ENCODE assay signal across 1 cellular context in the genomic region with DNA sequence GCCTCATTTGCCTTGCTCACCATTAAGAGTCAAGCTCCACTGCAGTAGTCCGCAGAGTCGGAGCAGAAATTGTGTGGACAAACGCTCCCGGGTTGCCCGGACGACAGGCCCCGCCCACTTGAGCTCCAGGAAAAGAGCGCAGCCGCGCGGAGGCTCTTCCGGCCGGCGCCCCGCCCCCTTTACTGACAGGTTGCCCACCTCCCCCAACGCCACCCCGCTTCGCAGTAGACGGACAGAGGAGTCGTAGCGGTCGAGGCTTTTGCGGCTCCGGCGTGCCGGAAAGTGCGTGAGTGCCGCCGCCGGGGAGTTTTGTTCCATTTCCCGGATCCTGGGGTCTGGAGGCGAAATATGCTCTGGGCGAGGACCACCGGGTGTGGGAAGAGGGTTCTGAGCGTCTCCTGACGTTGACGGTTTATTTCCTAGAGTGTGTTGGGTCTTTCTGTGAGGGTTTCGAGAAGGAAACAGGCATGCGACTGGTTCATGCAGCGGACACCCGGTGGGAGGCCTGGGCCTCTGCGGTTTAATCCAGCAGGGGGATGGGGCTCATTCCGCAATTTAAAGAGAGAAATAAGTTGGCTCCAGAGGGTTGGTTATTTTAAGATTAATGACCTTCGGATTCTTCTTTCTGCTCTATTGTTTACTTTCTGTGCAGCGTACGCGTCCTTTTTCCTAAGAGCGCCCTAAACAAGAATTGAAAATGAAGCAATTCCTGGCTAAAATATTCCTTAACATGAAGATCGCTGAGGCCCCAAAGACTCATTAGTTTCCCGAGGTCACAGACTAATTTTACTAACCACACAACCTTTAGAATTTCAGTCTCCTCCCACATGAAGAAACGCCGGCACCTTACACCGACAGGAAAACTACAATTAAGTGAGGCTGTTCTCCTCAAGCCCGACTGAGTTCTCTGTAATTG.
TF ChIP-seq lines count a peak whose summit lies in the region.

A gene with protein sequence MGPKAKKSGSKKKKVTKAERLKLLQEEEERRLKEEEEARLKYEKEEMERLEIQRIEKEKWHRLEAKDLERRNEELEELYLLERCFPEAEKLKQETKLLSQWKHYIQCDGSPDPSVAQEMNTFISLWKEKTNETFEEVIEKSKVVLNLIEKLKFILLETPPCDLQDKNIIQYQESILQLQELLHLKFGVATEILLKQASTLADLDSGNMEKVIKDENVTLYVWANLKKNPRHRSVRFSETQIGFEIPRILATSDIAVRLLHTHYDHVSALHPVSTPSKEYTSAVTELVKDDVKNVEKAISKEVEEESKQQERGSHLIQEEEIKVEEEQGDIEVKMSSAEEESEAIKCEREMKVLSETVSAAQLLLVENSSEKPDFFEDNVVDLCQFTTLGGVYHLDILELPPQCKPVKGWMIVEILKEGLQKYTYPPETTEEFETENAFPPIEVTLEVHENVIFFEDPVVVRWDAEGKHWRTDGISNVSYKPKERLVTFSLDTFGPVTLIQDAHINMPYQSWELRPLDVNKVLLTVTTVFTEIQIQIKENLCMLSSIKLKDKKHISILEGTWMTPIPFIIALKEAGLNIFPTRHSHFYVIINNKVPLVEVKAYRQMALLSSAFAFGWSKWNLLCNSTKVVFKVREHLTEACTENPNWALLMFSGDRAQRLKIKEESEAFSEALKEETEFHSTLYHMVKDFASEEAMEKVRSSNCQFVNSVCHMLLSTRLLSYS (minus strand): TSS at position 105 of the 916 bp plus-strand sequence. CDS start 82 bp downstream, at position 23.
A gene with protein sequence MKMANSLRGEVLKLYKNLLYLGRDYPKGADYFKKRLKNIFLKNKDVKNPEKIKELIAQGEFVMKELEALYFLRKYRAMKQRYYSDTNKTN (plus strand): TSS at position 182 of the 916 bp plus-strand sequence. CDS start 8,720 bp downstream, outside the sequence.

TF ChIP-seq in HepG2, 621 proteins besides CTCF, POLR2A, EP300 and RAD21 (continued from another document and continues in another):
- TF ChIP-seq, protein P1, sequence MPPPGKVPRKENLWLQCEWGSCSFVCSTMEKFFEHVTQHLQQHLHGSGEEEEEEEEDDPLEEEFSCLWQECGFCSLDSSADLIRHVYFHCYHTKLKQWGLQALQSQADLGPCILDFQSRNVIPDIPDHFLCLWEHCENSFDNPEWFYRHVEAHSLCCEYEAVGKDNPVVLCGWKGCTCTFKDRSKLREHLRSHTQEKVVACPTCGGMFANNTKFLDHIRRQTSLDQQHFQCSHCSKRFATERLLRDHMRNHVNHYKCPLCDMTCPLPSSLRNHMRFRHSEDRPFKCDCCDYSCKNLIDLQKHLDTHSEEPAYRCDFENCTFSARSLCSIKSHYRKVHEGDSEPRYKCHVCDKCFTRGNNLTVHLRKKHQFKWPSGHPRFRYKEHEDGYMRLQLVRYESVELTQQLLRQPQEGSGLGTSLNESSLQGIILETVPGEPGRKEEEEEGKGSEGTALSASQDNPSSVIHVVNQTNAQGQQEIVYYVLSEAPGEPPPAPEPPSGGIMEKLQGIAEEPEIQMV (CRISPR knock-in tag; IDR thresholded peaks at IDR 0.05; ENCODE audit: low read depth), result no peak
- TF ChIP-seq FOXC1 (CRISPR knock-in tag; IDR thresholded peaks at IDR 0.05; ENCODE audit: borderline replicate concordance), result peak; percentile 29; the same call in 1 of the 2 replicates
- TF ChIP-seq, protein P2, sequence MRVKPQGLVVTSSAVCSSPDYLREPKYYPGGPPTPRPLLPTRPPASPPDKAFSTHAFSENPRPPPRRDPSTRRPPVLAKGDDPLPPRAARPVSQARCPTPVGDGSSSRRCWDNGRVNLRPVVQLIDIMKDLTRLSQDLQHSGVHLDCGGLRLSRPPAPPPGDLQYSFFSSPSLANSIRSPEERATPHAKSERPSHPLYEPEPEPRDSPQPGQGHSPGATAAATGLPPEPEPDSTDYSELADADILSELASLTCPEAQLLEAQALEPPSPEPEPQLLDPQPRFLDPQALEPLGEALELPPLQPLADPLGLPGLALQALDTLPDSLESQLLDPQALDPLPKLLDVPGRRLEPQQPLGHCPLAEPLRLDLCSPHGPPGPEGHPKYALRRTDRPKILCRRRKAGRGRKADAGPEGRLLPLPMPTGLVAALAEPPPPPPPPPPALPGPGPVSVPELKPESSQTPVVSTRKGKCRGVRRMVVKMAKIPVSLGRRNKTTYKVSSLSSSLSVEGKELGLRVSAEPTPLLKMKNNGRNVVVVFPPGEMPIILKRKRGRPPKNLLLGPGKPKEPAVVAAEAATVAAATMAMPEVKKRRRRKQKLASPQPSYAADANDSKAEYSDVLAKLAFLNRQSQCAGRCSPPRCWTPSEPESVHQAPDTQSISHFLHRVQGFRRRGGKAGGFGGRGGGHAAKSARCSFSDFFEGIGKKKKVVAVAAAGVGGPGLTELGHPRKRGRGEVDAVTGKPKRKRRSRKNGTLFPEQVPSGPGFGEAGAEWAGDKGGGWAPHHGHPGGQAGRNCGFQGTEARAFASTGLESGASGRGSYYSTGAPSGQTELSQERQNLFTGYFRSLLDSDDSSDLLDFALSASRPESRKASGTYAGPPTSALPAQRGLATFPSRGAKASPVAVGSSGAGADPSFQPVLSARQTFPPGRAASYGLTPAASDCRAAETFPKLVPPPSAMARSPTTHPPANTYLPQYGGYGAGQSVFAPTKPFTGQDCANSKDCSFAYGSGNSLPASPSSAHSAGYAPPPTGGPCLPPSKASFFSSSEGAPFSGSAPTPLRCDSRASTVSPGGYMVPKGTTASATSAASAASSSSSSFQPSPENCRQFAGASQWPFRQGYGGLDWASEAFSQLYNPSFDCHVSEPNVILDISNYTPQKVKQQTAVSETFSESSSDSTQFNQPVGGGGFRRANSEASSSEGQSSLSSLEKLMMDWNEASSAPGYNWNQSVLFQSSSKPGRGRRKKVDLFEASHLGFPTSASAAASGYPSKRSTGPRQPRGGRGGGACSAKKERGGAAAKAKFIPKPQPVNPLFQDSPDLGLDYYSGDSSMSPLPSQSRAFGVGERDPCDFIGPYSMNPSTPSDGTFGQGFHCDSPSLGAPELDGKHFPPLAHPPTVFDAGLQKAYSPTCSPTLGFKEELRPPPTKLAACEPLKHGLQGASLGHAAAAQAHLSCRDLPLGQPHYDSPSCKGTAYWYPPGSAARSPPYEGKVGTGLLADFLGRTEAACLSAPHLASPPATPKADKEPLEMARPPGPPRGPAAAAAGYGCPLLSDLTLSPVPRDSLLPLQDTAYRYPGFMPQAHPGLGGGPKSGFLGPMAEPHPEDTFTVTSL (CRISPR knock-in tag; IDR thresholded peaks at IDR 0.05; ENCODE audit: borderline replicate concordance), result no peak
- TF ChIP-seq ZNF101 (CRISPR knock-in tag; IDR thresholded peaks at IDR 0.05; ENCODE audit: borderline replicate concordance, low read depth), result no peak
- TF ChIP-seq, protein P3, sequence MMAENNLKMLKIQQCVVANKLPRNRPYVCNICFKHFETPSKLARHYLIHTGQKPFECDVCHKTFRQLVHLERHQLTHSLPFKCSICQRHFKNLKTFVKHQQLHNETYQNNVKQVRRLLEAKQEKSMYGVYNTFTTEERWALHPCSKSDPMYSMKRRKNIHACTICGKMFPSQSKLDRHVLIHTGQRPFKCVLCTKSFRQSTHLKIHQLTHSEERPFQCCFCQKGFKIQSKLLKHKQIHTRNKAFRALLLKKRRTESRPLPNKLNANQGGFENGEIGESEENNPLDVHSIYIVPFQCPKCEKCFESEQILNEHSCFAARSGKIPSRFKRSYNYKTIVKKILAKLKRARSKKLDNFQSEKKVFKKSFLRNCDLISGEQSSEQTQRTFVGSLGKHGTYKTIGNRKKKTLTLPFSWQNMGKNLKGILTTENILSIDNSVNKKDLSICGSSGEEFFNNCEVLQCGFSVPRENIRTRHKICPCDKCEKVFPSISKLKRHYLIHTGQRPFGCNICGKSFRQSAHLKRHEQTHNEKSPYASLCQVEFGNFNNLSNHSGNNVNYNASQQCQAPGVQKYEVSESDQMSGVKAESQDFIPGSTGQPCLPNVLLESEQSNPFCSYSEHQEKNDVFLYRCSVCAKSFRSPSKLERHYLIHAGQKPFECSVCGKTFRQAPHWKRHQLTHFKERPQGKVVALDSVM (CRISPR knock-in tag; IDR thresholded peaks at IDR 0.05), result peak; percentile 60; the same call in 1 of the 2 replicates
- TF ChIP-seq, protein P4, sequence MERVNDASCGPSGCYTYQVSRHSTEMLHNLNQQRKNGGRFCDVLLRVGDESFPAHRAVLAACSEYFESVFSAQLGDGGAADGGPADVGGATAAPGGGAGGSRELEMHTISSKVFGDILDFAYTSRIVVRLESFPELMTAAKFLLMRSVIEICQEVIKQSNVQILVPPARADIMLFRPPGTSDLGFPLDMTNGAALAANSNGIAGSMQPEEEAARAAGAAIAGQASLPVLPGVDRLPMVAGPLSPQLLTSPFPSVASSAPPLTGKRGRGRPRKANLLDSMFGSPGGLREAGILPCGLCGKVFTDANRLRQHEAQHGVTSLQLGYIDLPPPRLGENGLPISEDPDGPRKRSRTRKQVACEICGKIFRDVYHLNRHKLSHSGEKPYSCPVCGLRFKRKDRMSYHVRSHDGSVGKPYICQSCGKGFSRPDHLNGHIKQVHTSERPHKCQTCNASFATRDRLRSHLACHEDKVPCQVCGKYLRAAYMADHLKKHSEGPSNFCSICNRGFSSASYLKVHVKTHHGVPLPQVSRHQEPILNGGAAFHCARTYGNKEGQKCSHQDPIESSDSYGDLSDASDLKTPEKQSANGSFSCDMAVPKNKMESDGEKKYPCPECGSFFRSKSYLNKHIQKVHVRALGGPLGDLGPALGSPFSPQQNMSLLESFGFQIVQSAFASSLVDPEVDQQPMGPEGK (CRISPR knock-in tag; IDR thresholded peaks at IDR 0.05), result 0 out of 2 replicates have a peak, but pooled peaks have one; percentile 28
- TF ChIP-seq ZNF143 (CRISPR knock-in tag; IDR thresholded peaks at IDR 0.05), result no peak
- TF ChIP-seq RFXAP (CRISPR knock-in tag; IDR thresholded peaks at IDR 0.05; ENCODE audit: borderline replicate concordance), result no peak
- TF ChIP-seq ZSCAN12 (CRISPR knock-in tag; IDR thresholded peaks at IDR 0.05), result 0 out of 2 replicates have a peak, but pooled peaks have one; percentile 15
- TF ChIP-seq, protein P5, sequence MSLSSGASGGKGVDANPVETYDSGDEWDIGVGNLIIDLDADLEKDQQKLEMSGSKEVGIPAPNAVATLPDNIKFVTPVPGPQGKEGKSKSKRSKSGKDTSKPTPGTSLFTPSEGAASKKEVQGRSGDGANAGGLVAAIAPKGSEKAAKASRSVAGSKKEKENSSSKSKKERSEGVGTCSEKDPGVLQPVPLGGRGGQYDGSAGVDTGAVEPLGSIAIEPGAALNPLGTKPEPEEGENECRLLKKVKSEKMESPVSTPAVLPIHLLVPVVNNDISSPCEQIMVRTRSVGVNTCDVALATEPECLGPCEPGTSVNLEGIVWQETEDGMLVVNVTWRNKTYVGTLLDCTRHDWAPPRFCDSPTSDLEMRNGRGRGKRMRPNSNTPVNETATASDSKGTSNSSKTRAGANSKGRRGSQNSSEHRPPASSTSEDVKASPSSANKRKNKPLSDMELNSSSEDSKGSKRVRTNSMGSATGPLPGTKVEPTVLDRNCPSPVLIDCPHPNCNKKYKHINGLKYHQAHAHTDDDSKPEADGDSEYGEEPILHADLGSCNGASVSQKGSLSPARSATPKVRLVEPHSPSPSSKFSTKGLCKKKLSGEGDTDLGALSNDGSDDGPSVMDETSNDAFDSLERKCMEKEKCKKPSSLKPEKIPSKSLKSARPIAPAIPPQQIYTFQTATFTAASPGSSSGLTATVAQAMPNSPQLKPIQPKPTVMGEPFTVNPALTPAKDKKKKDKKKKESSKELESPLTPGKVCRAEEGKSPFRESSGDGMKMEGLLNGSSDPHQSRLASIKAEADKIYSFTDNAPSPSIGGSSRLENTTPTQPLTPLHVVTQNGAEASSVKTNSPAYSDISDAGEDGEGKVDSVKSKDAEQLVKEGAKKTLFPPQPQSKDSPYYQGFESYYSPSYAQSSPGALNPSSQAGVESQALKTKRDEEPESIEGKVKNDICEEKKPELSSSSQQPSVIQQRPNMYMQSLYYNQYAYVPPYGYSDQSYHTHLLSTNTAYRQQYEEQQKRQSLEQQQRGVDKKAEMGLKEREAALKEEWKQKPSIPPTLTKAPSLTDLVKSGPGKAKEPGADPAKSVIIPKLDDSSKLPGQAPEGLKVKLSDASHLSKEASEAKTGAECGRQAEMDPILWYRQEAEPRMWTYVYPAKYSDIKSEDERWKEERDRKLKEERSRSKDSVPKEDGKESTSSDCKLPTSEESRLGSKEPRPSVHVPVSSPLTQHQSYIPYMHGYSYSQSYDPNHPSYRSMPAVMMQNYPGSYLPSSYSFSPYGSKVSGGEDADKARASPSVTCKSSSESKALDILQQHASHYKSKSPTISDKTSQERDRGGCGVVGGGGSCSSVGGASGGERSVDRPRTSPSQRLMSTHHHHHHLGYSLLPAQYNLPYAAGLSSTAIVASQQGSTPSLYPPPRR (CRISPR knock-in tag; IDR thresholded peaks at IDR 0.05; ENCODE audit: borderline replicate concordance), result no peak
- TF ChIP-seq HNRNPLL (IDR thresholded peaks at IDR 0.05; ENCODE audit: low read depth, low read length, poor library complexity, severe bottlenecking), result peak; percentile 99
- 0 out of 2 replicates have a peak, but pooled peaks have one; percentile 58 for TF ChIP-seq GLI4 (CRISPR knock-in tag; IDR thresholded peaks at IDR 0.05; ENCODE audit: borderline replicate concordance)
- TF ChIP-seq ZC3H13 (CRISPR knock-in tag; IDR thresholded peaks at IDR 0.05), result no peak
- TF ChIP-seq, protein P6, sequence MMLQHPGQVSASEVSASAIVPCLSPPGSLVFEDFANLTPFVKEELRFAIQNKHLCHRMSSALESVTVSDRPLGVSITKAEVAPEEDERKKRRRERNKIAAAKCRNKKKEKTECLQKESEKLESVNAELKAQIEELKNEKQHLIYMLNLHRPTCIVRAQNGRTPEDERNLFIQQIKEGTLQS (CRISPR knock-in tag; IDR thresholded peaks at IDR 0.05), result 0 out of 2 replicates have a peak, but pooled peaks have one; percentile 11
- TF ChIP-seq HDAC6 (IDR thresholded peaks at IDR 0.05; ENCODE audit: low read depth, low read length), result no peak
- TF ChIP-seq ZNF253 (CRISPR knock-in tag; IDR thresholded peaks at IDR 0.05; ENCODE audit: borderline replicate concordance), result peak; percentile 44; the same call in 1 of the 2 replicates
- TF ChIP-seq ZSCAN9 (CRISPR knock-in tag; IDR thresholded peaks at IDR 0.05; ENCODE audit: borderline replicate concordance), result 0 out of 2 replicates have a peak, but pooled peaks have one; percentile 33
- TF ChIP-seq ZMYM2 (CRISPR knock-in tag; IDR thresholded peaks at IDR 0.05), result no peak
- TF ChIP-seq ATF1 (CRISPR knock-in tag; IDR thresholded peaks at IDR 0.05), result 0 out of 2 replicates have a peak, but pooled peaks have one; percentile 30
- no peak for TF ChIP-seq ZNF205 (CRISPR knock-in tag; IDR thresholded peaks at IDR 0.05)
- no peak for TF ChIP-seq PAX8 (CRISPR knock-in tag; IDR thresholded peaks at IDR 0.05; ENCODE audit: borderline replicate concordance)
- TF ChIP-seq, protein P7, sequence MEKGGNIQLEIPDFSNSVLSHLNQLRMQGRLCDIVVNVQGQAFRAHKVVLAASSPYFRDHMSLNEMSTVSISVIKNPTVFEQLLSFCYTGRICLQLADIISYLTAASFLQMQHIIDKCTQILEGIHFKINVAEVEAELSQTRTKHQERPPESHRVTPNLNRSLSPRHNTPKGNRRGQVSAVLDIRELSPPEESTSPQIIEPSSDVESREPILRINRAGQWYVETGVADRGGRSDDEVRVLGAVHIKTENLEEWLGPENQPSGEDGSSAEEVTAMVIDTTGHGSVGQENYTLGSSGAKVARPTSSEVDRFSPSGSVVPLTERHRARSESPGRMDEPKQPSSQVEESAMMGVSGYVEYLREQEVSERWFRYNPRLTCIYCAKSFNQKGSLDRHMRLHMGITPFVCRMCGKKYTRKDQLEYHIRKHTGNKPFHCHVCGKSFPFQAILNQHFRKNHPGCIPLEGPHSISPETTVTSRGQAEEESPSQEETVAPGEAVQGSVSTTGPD (CRISPR knock-in tag; IDR thresholded peaks at IDR 0.05), result no peak
- TF ChIP-seq NCOA1 (CRISPR knock-in tag; IDR thresholded peaks at IDR 0.05), result 0 out of 2 replicates have a peak, but pooled peaks have one; percentile 36
- TF ChIP-seq SIN3B (IDR thresholded peaks at IDR 0.05; ENCODE audit: low read length), result no peak
- TF ChIP-seq POLR2G (IDR thresholded peaks at IDR 0.05; ENCODE audit: low read depth, low read length), result peak; percentile 91
- TF ChIP-seq ZNF678 (CRISPR knock-in tag; IDR thresholded peaks at IDR 0.05), result no peak
- TF ChIP-seq ZFAT (CRISPR knock-in tag; conservative IDR thresholded peaks at IDR 0.05), result no peak
- TF ChIP-seq FLYWCH1 (CRISPR knock-in tag; IDR thresholded peaks at IDR 0.05), result no peak
- no peak for TF ChIP-seq TAF15 (IDR thresholded peaks at IDR 0.05; ENCODE audit: low read depth, low read length, poor library complexity, severe bottlenecking)
